ENCODE assay signal across 11 cellular contexts in genomic region chr10:12579954-12580858, GRCh38.
DNase-seq lines count a peak whose midpoint lies in the region; ATAC-seq and TF ChIP-seq lines count a peak whose summit lies in the region.
"Had no signal": no experiment of that assay in that cellular context is flagged by ENCODE, and none has a peak within 500 bp of the region (broad histone marks: within the 10 kb centered on the region; RNA-seq: fewer than 3 reads in every experiment).

No MANE protein-coding gene starts in this region.

- H3K27ac ChIP-seq in left ventricle myocardium inferior (replicated peaks) = peak overlapping the region; percentile 16
- H3K27ac ChIP-seq in mammary epithelial cell (ENCODE audit: insufficient read depth, low read depth, low read length) = no peak overlapping the region
- H3K27ac ChIP-seq: C4-2B had no signal

- H3K4me2 ChIP-seq in mammary epithelial cell (ENCODE audit: insufficient read depth, low read depth, low read length) = no peak overlapping the region

- TF ChIP-seq CTCF in AG10803 (conservative IDR thresholded peaks at IDR 0.05; ENCODE audit: low read length) (no peak), left ventricle myocardium inferior (IDR thresholded peaks at IDR 0.05; ENCODE audit: borderline replicate concordance) (no peak), mammary epithelial cell (conservative IDR thresholded peaks at IDR 0.05 in 1 of 2, IDR thresholded peaks at IDR 0.05 in 1 of 2; ENCODE audit: extremely low read depth in 1 of 2, insufficient read depth in 1 of 2, low read depth in 1 of 2, low read length in 2 of 2) (no peak)

- H3K4me3 ChIP-seq in AG10803 (ENCODE audit: low read length) (no peak overlapping the region), left ventricle myocardium inferior (no peak overlapping the region), mammary epithelial cell (replicated peaks in 1 of 3; ENCODE audit: insufficient read depth in 1 of 3, low read depth in 2 of 3, low read length in 3 of 3) (no peak overlapping the region)

- intact Hi-C loops in left ventricle myocardium inferior (cut with micrococcal nuclease) (no loop called here), mammary epithelial cell (cut with micrococcal nuclease) (no loop called here)

- no TSS peak for BruUV-seq in mammary epithelial cell (replicated peaks; lab: Mats Ljungman, UMichigan)

- no peaks in the 10 kb centered on the region for H4K20me1 ChIP-seq in mammary epithelial cell (ENCODE audit: insufficient read depth, low read length)

- 72% methylated on average over 7 of the region's 7 CpGs for WGBS in mammary epithelial cell (ENCODE audit: low coverage, missing lambda C conversion rate)

- in situ Hi-C loops in mammary epithelial cell (cut with MboI; ENCODE audit: low sequenced_read_pairs in 2 of 2) = no loop called here

- H3K9me3 ChIP-seq in left ventricle myocardium inferior (replicated peaks) = peaks cover 22% of the 10 kb centered on the region
- H3K9me3 ChIP-seq in mammary epithelial cell (replicated peaks; ENCODE audit: insufficient read depth, low read length) = peaks cover 8% of the 10 kb centered on the region

- no peaks in the 10 kb centered on the region for H3K79me2 ChIP-seq in mammary epithelial cell (ENCODE audit: insufficient read depth, low read length)

- CTCF ChIA-PET in mammary epithelial cell (lab: Charles Lee; ENCODE audit: low non-redundant PET) = interaction anchor here (0.5 kb wide), 1 partner anchor 10 kb away, joined by 5 read pairs; no protein-coding TSS in a partner anchor

- DNase-seq in AG10803 (ENCODE audit: low read depth) (peak; percentile 25), left ventricle myocardium inferior (no peak), iPS-NIHi11 (ENCODE audit: low spot score) (no peak), SKM-1 treated with dmso at 0.1 percent for 144 hours (lab: John Stamatoyannopoulos, UW; ENCODE audit: unreplicated experiment) (no peak), mammary epithelial cell (no peak)
- DNase-seq in stimulated activated CD4-positive, alpha-beta T cell treated with anti-CD3 and anti-CD28 coated beads, Interleukin-1b, Interleukin-23, amount 100 ng/mL, for 48 hours = no peak
- DNase-seq: amniotic stem cell; stimulated activated CD4-positive, alpha-beta T cell treated with anti-CD3 and anti-CD28 coated beads, Interleukin-2, amount 100 ng/mL, for 24 hours had no signal

- dilution Hi-C loops in mammary epithelial cell (cut with HindIII; ENCODE audit: low sequenced_read_pairs) = no loop called here

- ATAC-seq in GM19467 (IDR thresholded peaks at IDR 0.05; ENCODE audit: unreplicated experiment) = peak; percentile 82
- peak; percentile 94 for ATAC-seq in HG03378 (IDR thresholded peaks at IDR 0.05; ENCODE audit: unreplicated experiment)

- H3K36me3 ChIP-seq in left ventricle myocardium inferior (no peaks in the 10 kb centered on the region), mammary epithelial cell (ENCODE audit: insufficient read depth, low read length) (no peaks in the 10 kb centered on the region)

- no peak overlapping the region for H3K9ac ChIP-seq in mammary epithelial cell (ENCODE audit: insufficient read depth, low read length)

- H3K27me3 ChIP-seq in left ventricle myocardium inferior (ENCODE audit: low read depth) (no peaks in the 10 kb centered on the region), mammary epithelial cell (ENCODE audit: insufficient read depth, low read length) (no peaks in the 10 kb centered on the region)

- H2AFZ ChIP-seq in mammary epithelial cell (ENCODE audit: low read depth, low read length) = no peak overlapping the region

- peaks cover 11% of the 10 kb centered on the region for H3K4me1 ChIP-seq in left ventricle myocardium inferior
- no peaks in the 10 kb centered on the region for H3K4me1 ChIP-seq in mammary epithelial cell (ENCODE audit: insufficient read depth, low read length)
